In the genomic region with DNA sequence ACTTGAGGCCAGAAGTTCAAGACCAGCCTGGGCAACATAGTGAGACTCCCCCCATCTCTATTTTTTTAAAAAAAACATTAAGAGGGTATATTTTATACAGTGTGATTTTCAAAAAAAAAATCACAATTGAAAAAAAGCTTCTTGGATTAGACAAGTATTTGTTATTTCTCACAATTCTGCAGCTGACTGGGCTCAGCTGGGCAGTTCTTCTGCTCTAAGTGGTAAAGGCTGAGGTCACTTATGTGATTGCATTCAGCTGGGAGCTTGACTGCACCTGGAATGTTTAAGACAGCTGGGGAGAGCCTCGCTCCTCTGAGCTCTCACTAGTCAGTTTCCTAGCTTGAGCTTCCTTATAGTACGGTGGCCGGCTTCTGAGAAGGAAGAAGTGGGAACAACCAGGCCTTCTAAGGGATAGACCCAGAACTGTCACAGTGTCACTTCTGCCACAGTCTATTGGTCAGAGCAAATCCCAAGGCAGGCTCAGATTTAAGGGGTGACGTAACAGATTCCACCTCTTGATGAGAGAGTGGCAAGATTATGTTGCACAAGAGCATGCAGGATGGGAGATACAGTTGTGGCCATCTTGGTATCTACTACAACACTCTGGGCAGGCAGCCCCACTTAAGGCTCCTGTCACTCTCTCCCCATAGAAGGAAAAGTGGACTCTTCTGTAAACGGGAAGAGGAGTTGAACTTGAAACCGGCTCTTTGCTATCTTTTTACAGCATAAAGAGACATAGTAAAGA, we compare ENCODE assay signal across 20 cellular contexts. TPM values are rescaled to one million over a fixed set of nuclear protein-coding genes. Genes with fewer than 3 reads are reported as not detected.
DNase-seq lines count a peak whose midpoint lies in the region; ATAC-seq, FAIRE-seq and TF ChIP-seq lines count a peak whose summit lies in the region.
"Had no signal": no experiment of that assay in that cellular context is flagged by ENCODE, and none has a peak within 500 bp of the region (broad histone marks: within the 10 kb centered on the region; RNA-seq: fewer than 3 reads in every experiment).

No MANE protein-coding gene starts in this region.

- H2AK9ac ChIP-seq in IMR-90 (replicated peaks; ENCODE audit: low read depth, low read length, poor library complexity): peak overlapping the region; percentile 44

- H3K27ac Mint-ChIP-seq in CD14-positive monocyte (peak overlapping the region; percentile 68 to 87 (median 76)), MCF 10A (ENCODE audit: low read depth, unreplicated experiment) (no peak overlapping the region)
- H3K27ac Mint-ChIP-seq: T-cell had no signal

- CTCF ChIA-PET in IMR-90 (lab: Yijun Ruan, JAX) (no interaction called here), MCF 10A (lab: Yijun Ruan, JAX) (interaction anchor here (0.7 kb wide), 1 partner anchor 131 kb away, joined by 3 read pairs; a partner anchor contains a TSS)

- H3K4me3 ChIP-seq in IMR-90 (ENCODE audit: insufficient read depth, low read depth, low read length) (no peak overlapping the region), bronchial epithelial cell (ENCODE audit: low read depth, low read length) (no peak overlapping the region)
- H3K4me3 ChIP-seq: HAP-1, SK-N-MC had no signal

- no peak overlapping the region for H3K27ac ChIP-seq in IMR-90 (ENCODE audit: insufficient read depth, low read length)
- H3K27ac ChIP-seq: SK-N-MC had no signal

- H3K4me1 Mint-ChIP-seq in CD14-positive monocyte (peaks cover 79% of the 10 kb centered on the region), MCF 10A (ENCODE audit: insufficient read depth, unreplicated experiment) (peaks cover 11% of the 10 kb centered on the region)

- H3K27me3 Mint-ChIP-seq in CD14-positive monocyte (ENCODE audit: low read depth in 3 of 3) (peaks cover 0 to 14% (median 7%) of the 10 kb centered on the region in 3 donors), MCF 10A (ENCODE audit: insufficient read depth, unreplicated experiment) (no peaks in the 10 kb centered on the region)

- H2AK5ac ChIP-seq in IMR-90 (ENCODE audit: low read depth, low read length): no peak overlapping the region

- no peak overlapping the region for H2BK5ac ChIP-seq in IMR-90 (ENCODE audit: low read depth, low read length, poor library complexity, severe bottlenecking)

- H3K18ac ChIP-seq in IMR-90 (ENCODE audit: low read depth, low read length): no peak overlapping the region

- H3K56ac ChIP-seq in IMR-90 (ENCODE audit: extremely low read depth, insufficient read depth, low read length): no peak overlapping the region

- TF ChIP-seq POLR2A in IMR-90 (IDR thresholded peaks at IDR 0.05; ENCODE audit: low read depth, low read length): no peak

- H3K9me3 Mint-ChIP-seq in CD14-positive monocyte (peaks cover 0 to 22% (median 18%) of the 10 kb centered on the region in 7 donors), MCF 10A (ENCODE audit: unreplicated experiment) (no peaks in the 10 kb centered on the region)

- WGBS in IMR-90 (ENCODE audit: extremely low coverage in 2 of 2, insufficient read length in 1 of 2), 2 experiments: 83% methylated on average over 1 of the region's 6 CpGs; no CpG with 5 or more reads in 1 of the 2 experiments

- no peak for TF ChIP-seq RAD21 in IMR-90 (IDR thresholded peaks at IDR 0.05; ENCODE audit: low read length)

- H3K36me3 Mint-ChIP-seq in CD14-positive monocyte: peaks cover 0 to 4% of the 10 kb centered on the region in 2 donors
- no peaks in the 10 kb centered on the region for H3K36me3 Mint-ChIP-seq in MCF 10A (ENCODE audit: insufficient read depth, unreplicated experiment)
- H3K36me3 Mint-ChIP-seq: T-cell had no signal

- FAIRE-seq in bronchial epithelial cell (lab: Jason Lieb, UNC) (peak; percentile 18), D721Med (lab: Jason Lieb, UNC) (no peak)
- FAIRE-seq: RCC 7860 had no signal

- H3K4me3 Mint-ChIP-seq in CD14-positive monocyte (no peak overlapping the region), MCF 10A (ENCODE audit: unreplicated experiment) (no peak overlapping the region)
- H3K4me3 Mint-ChIP-seq: T-cell had no signal

- H3K14ac ChIP-seq in IMR-90 (replicated peaks; ENCODE audit: low read depth, low read length): no peak overlapping the region

- POLR2A ChIA-PET in IMR-90 (lab: Charles Lee; ENCODE audit: unreplicated experiment): no interaction called here
- POLR2A ChIA-PET in MCF 10A (lab: Yijun Ruan, JAX): interaction anchor here (0.7 to 0.8 kb wide), 2 partner anchors 8 to 121 kb away, joined by 4 to 5 read pairs; no protein-coding TSS in a partner anchor

- H3K36me3 ChIP-seq in IMR-90 (ENCODE audit: control insufficient read depth, insufficient read depth, low read length): no peaks in the 10 kb centered on the region
- H3K36me3 ChIP-seq in bronchial epithelial cell (ENCODE audit: control insufficient read depth, insufficient read depth, low read length): no peaks in the 10 kb centered on the region
- H3K36me3 ChIP-seq: HAP-1 had no signal

- H3K23ac ChIP-seq in IMR-90 (ENCODE audit: low read depth, low read length): no peak overlapping the region

- no peak for ATAC-seq in IMR-90 (ENCODE audit: low read depth)
- ATAC-seq: Right ventricle myocardium inferior, T-cell had no signal

- peaks cover 4% of the 10 kb centered on the region; the same call in 1 of the 2 replicates for H3K9me1 ChIP-seq in IMR-90 (ENCODE audit: insufficient read depth, low read length)

- H4K91ac ChIP-seq in IMR-90 (ENCODE audit: insufficient read depth, low read depth, low read length): no peak overlapping the region

- intact Hi-C loops in CD14-positive monocyte (cut with micrococcal nuclease): no loop called here
- intact Hi-C loops in IMR-90 (cut with micrococcal nuclease): no loop called here
- intact Hi-C loops in MCF 10A (cut with micrococcal nuclease): no loop called here

- BruUV-seq in IMR-90 (replicated peaks; lab: Mats Ljungman, UMichigan): no TSS peak
- BruUV-seq in MCF 10A (replicated peaks; lab: Mats Ljungman, UMichigan): no TSS peak

- H4K20me1 ChIP-seq in IMR-90 (ENCODE audit: insufficient read depth, low read length): no peaks in the 10 kb centered on the region

- peaks cover 5% of the 10 kb centered on the region for H3K4me1 ChIP-seq in IMR-90 (ENCODE audit: control insufficient read depth, insufficient read depth, low read length)

- H2BK120ac ChIP-seq in IMR-90 (ENCODE audit: low read depth, low read length): no peak overlapping the region

- DNase-seq in CD14-positive monocyte (ENCODE audit: low spot score) (no peak), IMR-90 (no peak), NOMO-1 treated with DMSO at 0.1 percent for 48 hours (lab: John Stamatoyannopoulos, UW; ENCODE audit: unreplicated experiment) (peak; percentile 59), bronchial epithelial cell (ENCODE audit: low read depth) (no peak), COR-L47 (lab: John Stamatoyannopoulos, UW) (no peak), D721Med (ENCODE audit: insufficient read length, low spot score) (no peak), MCF 10A (ENCODE audit: unreplicated experiment) (no peak)
- DNase-seq: C1 segment of cervical spinal cord, GF-D8, NCI-H187, NCI-H2107, NCI-H345, NCI-H524 treated with DMSO at 0.1 percent for 48 hours, T-cell had no signal

- H3K27me3 ChIP-seq in IMR-90 (ENCODE audit: control insufficient read depth, insufficient read depth, low read length) (no peaks in the 10 kb centered on the region; the same call in 1 of the 2 replicates), bronchial epithelial cell (ENCODE audit: control insufficient read depth, insufficient read depth, low read length) (peaks cover 6% of the 10 kb centered on the region)

- H4K5ac ChIP-seq in IMR-90 (ENCODE audit: low read depth, low read length): no peak overlapping the region

- no peak overlapping the region for H2AFZ ChIP-seq in IMR-90 (replicated peaks; ENCODE audit: low read length, poor library complexity)

- dilution Hi-C loops in IMR-90 (cut with HindIII; ENCODE audit: low sequenced_read_pairs, unreplicated experiment): no loop called here

- no peak overlapping the region for H4K8ac ChIP-seq in IMR-90 (ENCODE audit: low read depth in 2 of 2, low read length in 2 of 2)

- no peak overlapping the region for H3K4ac ChIP-seq in IMR-90 (ENCODE audit: low read depth, low read length)

- H3K79me1 ChIP-seq in IMR-90 (ENCODE audit: low read depth in 1 of 2, low read length in 2 of 2): no peaks in the 10 kb centered on the region

- no peak overlapping the region for H3K4me2 ChIP-seq in IMR-90 (ENCODE audit: low read depth, low read length)

- no peak for TF ChIP-seq CTCF in CD14-positive monocyte (IDR thresholded peaks at IDR 0.05)
- TF ChIP-seq CTCF in IMR-90 (conservative IDR thresholded peaks at IDR 0.05; ENCODE audit: low read depth, low read length): no peak
- TF ChIP-seq CTCF in bronchial epithelial cell (IDR thresholded peaks at IDR 0.05; ENCODE audit: insufficient read depth, low read length, severe bottlenecking): no peak
- TF ChIP-seq CTCF in D721Med (IDR thresholded peaks at IDR 0.05; ENCODE audit: insufficient read depth, missing control alignments): no peak
- TF ChIP-seq CTCF in MCF 10A (IDR thresholded peaks at IDR 0.05; ENCODE audit: unreplicated experiment): no peak

- in situ Hi-C loops in IMR-90 (cut with MboI; ENCODE audit: low sequenced_read_pairs): no loop called here

- no peak overlapping the region for H3K9ac ChIP-seq in IMR-90 (ENCODE audit: low read depth, low read length)

- peaks cover 18% of the 10 kb centered on the region for H3K9me3 ChIP-seq in IMR-90 (ENCODE audit: control insufficient read depth, insufficient read depth, low read length)
- H3K9me3 ChIP-seq: HAP-1 had no signal

- no peak overlapping the region for H2BK20ac ChIP-seq in IMR-90 (ENCODE audit: low read depth, low read length)

- H2BK15ac ChIP-seq in IMR-90 (ENCODE audit: low read depth, low read length): no peak overlapping the region

RNA-seq across cellular contexts. Expression of a gene that starts 19.7 kb away (rescaled TPM):
- polyA plus RNA-seq in CD14-positive monocyte: not detected
- not detected in 2 replicates for total RNA-seq in IMR-90 (2012; rRNA removed)
- not detected in 2 replicates for polyA plus RNA-seq in IMR-90 (2012; rRNA removed)
- not detected in 2 replicates for polyA plus RNA-seq in IMR-90 (2012; cell fraction: cytosol; rRNA removed)
- polyA plus RNA-seq in IMR-90 (2012; cell fraction: nucleus; rRNA removed; ENCODE audit: low replicate concordance): not detected in 2 replicates
- not detected in 2 replicates for total RNA-seq in bronchial epithelial cell
- total RNA-seq in MCF 10A (2022): not detected in 2 replicates
- total RNA-seq: Daoy, M059J, Right ventricle myocardium inferior, T-cell had no signal

RNA-seq across cellular contexts. Expression of a gene that starts 26.2 kb away (rescaled TPM):
- polyA plus RNA-seq in CD14-positive monocyte (100 to 1,000 TPM; 212 to 284 TPM), IMR-90 (2012; rRNA removed) (263 and 328 TPM in 2 replicates)
- total RNA-seq in IMR-90 (2012; rRNA removed) (112 and 115 TPM in 2 replicates), bronchial epithelial cell (16.6 and 27.1 TPM in 2 replicates), MCF 10A (2022) (14.0 and 32.2 TPM in 2 replicates)
- 330 and 334 TPM in 2 replicates for polyA plus RNA-seq in IMR-90 (2012; cell fraction: cytosol; rRNA removed)
- 200 and 249 TPM in 2 replicates for polyA plus RNA-seq in IMR-90 (2012; cell fraction: nucleus; rRNA removed; ENCODE audit: low replicate concordance)

RNA-seq across cellular contexts. Expression of a gene that starts 56.5 kb away (rescaled TPM):
- polyA plus RNA-seq in CD14-positive monocyte (under 1 TPM; 0.10 to 0.31 TPM), IMR-90 (2012; rRNA removed) (4.0 and 4.9 TPM in 2 replicates)
- total RNA-seq in IMR-90 (2012; rRNA removed) (1.7 and 2.0 TPM in 2 replicates), bronchial epithelial cell (13.4 and 19.1 TPM in 2 replicates), MCF 10A (2022) (3.2 and 3.8 TPM in 2 replicates)
- polyA plus RNA-seq in IMR-90 (2012; cell fraction: cytosol; rRNA removed): 4.3 and 7.1 TPM in 2 replicates
- polyA plus RNA-seq in IMR-90 (2012; cell fraction: nucleus; rRNA removed; ENCODE audit: low replicate concordance): 2.1 and 2.2 TPM in 2 replicates

RNA-seq across cellular contexts. Expression of a gene that starts 58.6 kb away (rescaled TPM):
- polyA plus RNA-seq in CD14-positive monocyte: 1 to 10 TPM; 1.3 to 2.4 TPM
- total RNA-seq in IMR-90 (2012; rRNA removed): 4.8 and 5.8 TPM in 2 replicates
- 21.4 and 24.3 TPM in 2 replicates for polyA plus RNA-seq in IMR-90 (2012; rRNA removed)
- polyA plus RNA-seq in IMR-90 (2012; cell fraction: cytosol; rRNA removed): 8.3 and 9.1 TPM in 2 replicates
- polyA plus RNA-seq in IMR-90 (2012; cell fraction: nucleus; rRNA removed; ENCODE audit: low replicate concordance): 60.7 and 76.3 TPM in 2 replicates
- 4.0 and 4.7 TPM in 2 replicates for total RNA-seq in bronchial epithelial cell
- total RNA-seq in MCF 10A (2022): 76.0 and 76.4 TPM in 2 replicates
